ENCODE assay signal across 17 cellular contexts in the genomic region with DNA sequence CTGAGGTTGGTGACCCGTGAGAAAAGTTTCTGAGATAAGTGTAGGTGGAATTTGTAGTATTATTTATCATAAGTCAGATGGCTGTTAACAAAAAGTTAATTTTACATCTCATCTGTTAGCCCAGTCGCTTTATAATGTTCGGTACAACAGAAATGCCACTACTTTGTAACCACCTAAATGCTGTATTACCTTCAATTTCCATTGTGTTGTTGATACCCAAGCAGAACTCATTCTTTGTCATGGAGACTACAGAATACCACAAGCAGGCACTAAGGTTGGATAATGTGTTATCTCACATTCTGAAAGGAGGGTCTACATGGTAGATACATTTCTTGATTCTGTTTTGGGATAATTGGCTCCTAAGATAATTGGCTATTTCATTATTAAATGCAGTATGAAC.
DNase-seq lines count a peak whose midpoint lies in the region; ATAC-seq and TF ChIP-seq lines count a peak whose summit lies in the region.
"Had no signal": no experiment of that assay in that cellular context is flagged by ENCODE, and none has a peak within 500 bp of the region (broad histone marks: within the 10 kb centered on the region; RNA-seq: fewer than 3 reads in every experiment).

No MANE protein-coding gene starts in this region.

- intact Hi-C loops in sigmoid colon (cut with DNase I), result no loop called here

- no peak for TF ChIP-seq EP300 in sigmoid colon (IDR thresholded peaks at IDR 0.05)

- peaks cover 25% of the 10 kb centered on the region for H3K4me1 Mint-ChIP-seq in stimulated activated naive CD8-positive, alpha-beta T cell treated with anti-CD3 and anti-CD28 coated beads, Interleukin-15, amount 100 ng/mL, for 72 hours
- H3K4me1 Mint-ChIP-seq in activated naive CD8-positive, alpha-beta T cell treated with anti-CD3 and anti-CD28 coated beads, Interleukin-2, amount 50 U/mL, for 24 hours, result peaks cover 22% of the 10 kb centered on the region
- H3K4me1 Mint-ChIP-seq: B cell had no signal

- H3K27ac ChIP-seq in HEK293 (ENCODE audit: extremely low read depth, low read depth, low read length), result no peak overlapping the region
- H3K27ac ChIP-seq in sigmoid colon, result no peak overlapping the region
- H3K27ac ChIP-seq: BLaER1 treated with 17β-estradiol and CSF1 and Interleukin-3, amounts not matched to agents 10 nM and 100 nM; HL-60 had no signal

- no peak for TF ChIP-seq POLR2A in sigmoid colon (IDR thresholded peaks at IDR 0.05)

- H3K9me3 Mint-ChIP-seq in stimulated activated naive CD8-positive, alpha-beta T cell treated with anti-CD3 and anti-CD28 coated beads, Interleukin-15, amount 100 ng/mL, for 72 hours, result peaks cover 13 to 24% of the 10 kb centered on the region in 2 donors
- peaks cover 4% of the 10 kb centered on the region for H3K9me3 Mint-ChIP-seq in activated naive CD8-positive, alpha-beta T cell treated with anti-CD3 and anti-CD28 coated beads, Interleukin-2, amount 50 U/mL, for 24 hours

- H3K9me3 ChIP-seq in HEK293 (ENCODE audit: control insufficient read depth, insufficient read depth, low read depth, low read length) (no peaks in the 10 kb centered on the region), sigmoid colon (no peaks in the 10 kb centered on the region)

- ATAC-seq in stimulated activated naive CD8-positive, alpha-beta T cell treated with anti-CD3 and anti-CD28 coated beads, Interleukin-15, Interleukin-2, amounts not matched to agents 100 U/mL and 50 U/mL, for 24 hours, result peak; percentile 80
- no peak for ATAC-seq in stimulated activated naive CD8-positive, alpha-beta T cell treated with anti-CD3 and anti-CD28 coated beads, Interleukin-15, amount 100 ng/mL, for 72 hours
- ATAC-seq in activated naive CD8-positive, alpha-beta T cell treated with anti-CD3 and anti-CD28 coated beads, Interleukin-2, amount 50 U/mL, for 24 hours, result peak; percentile 71
- ATAC-seq: CD8-positive, alpha-beta T cell; GM12878 had no signal

- H3K4me3 Mint-ChIP-seq in stimulated activated naive CD8-positive, alpha-beta T cell treated with anti-CD3 and anti-CD28 coated beads, Interleukin-15, amount 100 ng/mL, for 72 hours, result no peak overlapping the region
- H3K4me3 Mint-ChIP-seq in activated naive CD8-positive, alpha-beta T cell treated with anti-CD3 and anti-CD28 coated beads, Interleukin-2, amount 50 U/mL, for 24 hours, result no peak overlapping the region
- H3K4me3 Mint-ChIP-seq: B cell; CD8-positive, alpha-beta T cell; HFFc6 had no signal

- CTCF ChIA-PET in HEK293 (lab: Yijun Ruan, JAX), result no interaction called here

- no peaks in the 10 kb centered on the region for H3K4me1 ChIP-seq in HEK293 (ENCODE audit: control insufficient read depth, insufficient read depth, low read length)
- no peaks in the 10 kb centered on the region for H3K4me1 ChIP-seq in sigmoid colon
- H3K4me1 ChIP-seq: BLaER1 treated with 17β-estradiol and CSF1 and Interleukin-3, amounts not matched to agents 10 nM and 100 nM had no signal

- no peak overlapping the region for H3K27ac Mint-ChIP-seq in stimulated activated naive CD8-positive, alpha-beta T cell treated with anti-CD3 and anti-CD28 coated beads, Interleukin-15, amount 100 ng/mL, for 72 hours
- peak overlapping the region; percentile 39 for H3K27ac Mint-ChIP-seq in activated naive CD8-positive, alpha-beta T cell treated with anti-CD3 and anti-CD28 coated beads, Interleukin-2, amount 50 U/mL, for 24 hours
- H3K27ac Mint-ChIP-seq: B cell; CD8-positive, alpha-beta T cell; HFFc6 had no signal

- H3K27me3 Mint-ChIP-seq in stimulated activated naive CD8-positive, alpha-beta T cell treated with anti-CD3 and anti-CD28 coated beads, Interleukin-15, amount 100 ng/mL, for 72 hours, result no peaks in the 10 kb centered on the region
- H3K27me3 Mint-ChIP-seq in activated naive CD8-positive, alpha-beta T cell treated with anti-CD3 and anti-CD28 coated beads, Interleukin-2, amount 50 U/mL, for 24 hours, result no peaks in the 10 kb centered on the region
- H3K27me3 Mint-ChIP-seq: B cell had no signal

- POLR2A ChIA-PET in HEK293 (lab: Yijun Ruan, JAX), result no interaction called here

- H3K36me3 Mint-ChIP-seq in activated naive CD8-positive, alpha-beta T cell treated with anti-CD3 and anti-CD28 coated beads, Interleukin-2, amount 50 U/mL, for 24 hours (ENCODE audit: low read depth), result peaks cover 41% of the 10 kb centered on the region

- H3K4me3 ChIP-seq in HEK293 (ENCODE audit: low read depth, low read length), result no peak overlapping the region
- no peak overlapping the region for H3K4me3 ChIP-seq in sigmoid colon
- H3K4me3 ChIP-seq: BLaER1 treated with 17β-estradiol and CSF1 and Interleukin-3, amounts not matched to agents 10 nM and 100 nM; GM12878 had no signal

- H3K27me3 ChIP-seq in sigmoid colon, result no peaks in the 10 kb centered on the region
- H3K27me3 ChIP-seq: BLaER1 treated with 17β-estradiol and CSF1 and Interleukin-3, amounts not matched to agents 10 nM and 100 nM had no signal

- no peak for DNase-seq in stimulated activated naive CD8-positive, alpha-beta T cell treated with anti-CD3 and anti-CD28 coated beads, Interleukin-15, Interleukin-2, amounts not matched to agents 100 U/mL and 50 U/mL, for 24 hours
- DNase-seq in stimulated activated naive CD8-positive, alpha-beta T cell treated with anti-CD3 and anti-CD28 coated beads, Interleukin-15, amount 100 ng/mL, for 72 hours, result no peak
- no peak for DNase-seq in activated naive CD8-positive, alpha-beta T cell treated with anti-CD3 and anti-CD28 coated beads, Interleukin-2, amount 50 U/mL, for 24 hours
- DNase-seq in T-helper 1 cell, result no peak
- DNase-seq in sigmoid colon, result no peak
- no peak for DNase-seq in central memory CD4-positive, alpha-beta T cell
- DNase-seq: Calu3; CD8-positive, alpha-beta T cell; DMS79 treated with DMSO at 0.1 percent for 48 hours; GF-D8; HCEC 1CT; HFFc6 had no signal

- H3K36me3 ChIP-seq in HEK293 (ENCODE audit: control insufficient read depth in 2 of 2, insufficient read depth in 1 of 2, low read length in 2 of 2), result no peaks in the 10 kb centered on the region
- H3K36me3 ChIP-seq in sigmoid colon, result no peaks in the 10 kb centered on the region

- TF ChIP-seq CTCF in HEK293 (tag by site-specific recombination; IDR thresholded peaks at IDR 0.05) (no peak), sigmoid colon (IDR thresholded peaks at IDR 0.05) (no peak)

- 94 to 97% methylated on average over 3 of the region's 3 CpGs for WGBS in sigmoid colon, 2 donors

TF ChIP-seq in HEK293, 187 proteins besides CTCF, POLR2A, EP300 and RAD21:
- 0 out of 2 replicates have a peak, but pooled peaks have one; percentile 24 for TF ChIP-seq ZNF133 (tag by site-specific recombination; IDR thresholded peaks at IDR 0.05)
- TF ChIP-seq ZSCAN23 (tag by site-specific recombination; IDR thresholded peaks at IDR 0.05), result no peak
